Comparison of ENCODE assay signal across 1 cellular context in the genomic region with DNA sequence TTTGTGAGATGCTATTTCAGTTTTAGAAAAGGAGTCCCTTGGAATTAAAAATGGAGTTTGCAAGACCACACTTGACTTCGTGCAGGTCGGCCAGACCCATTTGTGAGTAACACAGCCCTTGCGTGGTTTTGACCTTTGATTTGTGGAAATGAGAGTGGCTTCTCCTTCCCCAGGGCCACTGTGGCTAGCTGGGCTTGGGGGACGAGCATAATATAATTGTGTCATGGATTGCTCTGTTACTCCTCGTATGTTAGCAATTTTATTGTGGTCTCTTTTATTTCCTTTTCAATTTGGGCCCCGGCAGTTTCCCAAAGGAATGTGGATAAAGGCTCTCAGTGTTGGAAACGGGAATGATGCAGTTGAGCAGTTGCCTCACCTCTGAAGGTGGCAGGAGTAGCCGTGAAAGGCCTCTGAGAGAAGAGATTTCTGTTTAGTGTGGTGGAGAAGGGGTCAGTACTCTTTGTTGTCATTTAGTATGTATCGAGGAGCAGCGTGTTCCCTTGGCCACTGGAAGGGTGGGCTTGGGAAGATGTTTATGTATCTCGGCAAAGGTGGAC.
TF ChIP-seq lines count a peak whose summit lies in the region.

No MANE protein-coding gene starts in this region.

TF ChIP-seq in HCT116, 20 proteins besides CTCF, POLR2A, EP300 and RAD21 (continued from another document):
- TF ChIP-seq, protein P1, sequence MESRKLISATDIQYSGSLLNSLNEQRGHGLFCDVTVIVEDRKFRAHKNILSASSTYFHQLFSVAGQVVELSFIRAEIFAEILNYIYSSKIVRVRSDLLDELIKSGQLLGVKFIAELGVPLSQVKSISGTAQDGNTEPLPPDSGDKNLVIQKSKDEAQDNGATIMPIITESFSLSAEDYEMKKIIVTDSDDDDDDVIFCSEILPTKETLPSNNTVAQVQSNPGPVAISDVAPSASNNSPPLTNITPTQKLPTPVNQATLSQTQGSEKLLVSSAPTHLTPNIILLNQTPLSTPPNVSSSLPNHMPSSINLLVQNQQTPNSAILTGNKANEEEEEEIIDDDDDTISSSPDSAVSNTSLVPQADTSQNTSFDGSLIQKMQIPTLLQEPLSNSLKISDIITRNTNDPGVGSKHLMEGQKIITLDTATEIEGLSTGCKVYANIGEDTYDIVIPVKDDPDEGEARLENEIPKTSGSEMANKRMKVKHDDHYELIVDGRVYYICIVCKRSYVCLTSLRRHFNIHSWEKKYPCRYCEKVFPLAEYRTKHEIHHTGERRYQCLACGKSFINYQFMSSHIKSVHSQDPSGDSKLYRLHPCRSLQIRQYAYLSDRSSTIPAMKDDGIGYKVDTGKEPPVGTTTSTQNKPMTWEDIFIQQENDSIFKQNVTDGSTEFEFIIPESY (IDR thresholded peaks at IDR 0.05; ENCODE audit: extremely low read depth, insufficient replicate concordance, low read length) = no peak
